11 cellular contexts compared by ENCODE assay signal in genomic region chr5:6328173-6328572, GRCh38. TPM values are rescaled to one million over a fixed set of nuclear protein-coding genes. Genes with fewer than 3 reads are reported as not detected.
A peak's percentile ranks its signal among the peaks of the same experiment; 100 is the strongest.
DNase-seq lines count a peak whose midpoint lies in the region; ATAC-seq, FAIRE-seq and TF ChIP-seq lines count a peak whose summit lies in the region.
"Had no signal": no experiment of that assay in that cellular context is flagged by ENCODE, and none has a peak within 500 bp of the region (broad histone marks: within the 10 kb centered on the region; RNA-seq: fewer than 3 reads in every experiment).

No MANE protein-coding gene starts in this region.

- H3K27me3 ChIP-seq in DND-41 (ENCODE audit: insufficient read depth, low read length, poor library complexity) (no peaks in the 10 kb centered on the region), upper lobe of left lung (no peaks in the 10 kb centered on the region)

- H3K4me3 ChIP-seq in DND-41 (ENCODE audit: low read depth in 1 of 2, low read length in 2 of 2) (no peak overlapping the region), upper lobe of left lung (no peak overlapping the region)

- peak; percentile 58; the same call in 1 of the 3 replicates for ATAC-seq in DND-41 (ENCODE audit: insufficient read depth, low read depth)
- no peak for ATAC-seq in natural killer cell
- no peak for ATAC-seq in upper lobe of left lung (ENCODE audit: low FRiP score in 2 of 2)
- ATAC-seq: right cardiac atrium had no signal

- FAIRE-seq in GM12892 (lab: Jason Lieb, UNC): no peak

- peaks cover 2 to 9% of the 10 kb centered on the region in 2 donors for H3K9me3 Mint-ChIP-seq in natural killer cell

- H3K9ac ChIP-seq in DND-41 (ENCODE audit: low read depth, low read length): no peak overlapping the region

- TF ChIP-seq POLR2A in GM12892 (IDR thresholded peaks at IDR 0.05; ENCODE audit: low read depth, low read length): no peak
- TF ChIP-seq POLR2A in upper lobe of left lung (IDR thresholded peaks at IDR 0.05): no peak

- H3K27ac ChIP-seq in DND-41 (ENCODE audit: low read length) (no peak overlapping the region), upper lobe of left lung (no peak overlapping the region)

- 41 to 61% methylated on average over 2 to 3 of the region's 3 CpGs for WGBS in upper lobe of left lung, 2 donors

- intact Hi-C loops in natural killer cell (cut with micrococcal nuclease): no loop called here

- no peak overlapping the region for H2AFZ ChIP-seq in DND-41 (ENCODE audit: low read depth, low read length)

- H3K27me3 Mint-ChIP-seq in natural killer cell (ENCODE audit: low read depth in 2 of 2): no peaks in the 10 kb centered on the region

- H3K36me3 ChIP-seq in DND-41 (ENCODE audit: insufficient read depth, low read length): no peaks in the 10 kb centered on the region
- H3K36me3 ChIP-seq in upper lobe of left lung: peaks cover 0 to 5% (median 0%) of the 10 kb centered on the region in 4 donors

- no peaks in the 10 kb centered on the region for H3K79me2 ChIP-seq in DND-41 (ENCODE audit: insufficient read depth, low read length)

- H3K4me1 Mint-ChIP-seq in natural killer cell: no peaks in the 10 kb centered on the region

- H3K4me2 ChIP-seq in DND-41 (ENCODE audit: insufficient read depth, low read length): no peak overlapping the region

- peaks cover 12% of the 10 kb centered on the region for H3K36me3 Mint-ChIP-seq in natural killer cell

- H3K4me3 Mint-ChIP-seq in natural killer cell: no peak overlapping the region

- no peaks in the 10 kb centered on the region for H4K20me1 ChIP-seq in DND-41 (ENCODE audit: insufficient read depth, low read length)

- no peak for TF ChIP-seq CTCF in DND-41 (IDR thresholded peaks at IDR 0.05; ENCODE audit: borderline replicate concordance, extremely low read depth, low read length, poor library complexity, severe bottlenecking)
- TF ChIP-seq CTCF in natural killer cell (IDR thresholded peaks at IDR 0.05): no peak
- TF ChIP-seq CTCF in upper lobe of left lung (IDR thresholded peaks at IDR 0.05): no peak

- H3K27ac Mint-ChIP-seq in natural killer cell: no peak overlapping the region

- H3K4me1 ChIP-seq in DND-41 (ENCODE audit: insufficient read depth, low read length) (no peaks in the 10 kb centered on the region), upper lobe of left lung (no peaks in the 10 kb centered on the region)

- no peak for TF ChIP-seq EP300 in upper lobe of left lung (IDR thresholded peaks at IDR 0.05)

- peak; percentile 62 for DNase-seq in DND-41
- DNase-seq in HuH-7 (ENCODE audit: low spot score): peak; percentile 28
- DNase-seq in UCSD-AML1 (lab: John Stamatoyannopoulos, UW; ENCODE audit: unreplicated experiment): peak; percentile 36
- DNase-seq in iPS DF 4.7 (ENCODE audit: extremely low read depth, low spot score): peak; percentile 56
- no peak for DNase-seq in natural killer cell
- no peak for DNase-seq in GM12892 (ENCODE audit: insufficient read length)
- no peak for DNase-seq in upper lobe of left lung
- DNase-seq in NCI-H2081 treated with DMSO at 0.1 percent for 48 hours (lab: John Stamatoyannopoulos, UW): no peak
- DNase-seq: amygdala; stimulated activated naive CD4-positive, alpha-beta T cell treated with Interleukin-2 at 50 U/mL for 16 hours had no signal

- H3K9me3 ChIP-seq in DND-41 (ENCODE audit: insufficient read depth, low read length, severe bottlenecking) (no peaks in the 10 kb centered on the region), upper lobe of left lung (peaks cover 0 to 11% (median 7%) of the 10 kb centered on the region in 4 donors)

RNA-seq across cellular contexts. Expression of gene MED10, which starts 50.2 kb away (rescaled TPM):
- 10 to 100 TPM; 64.4 to 68.5 (median 64.5) TPM for total RNA-seq in natural killer cell
- polyA plus RNA-seq in GM12892 (2012; ENCODE audit: missing spikeins): 40.3 TPM
- 10 to 100 TPM; 17.8 to 36.1 (median 29.1) TPM for total RNA-seq in upper lobe of left lung

Comparison
In these comparisons a context has a peak if more than half of its experiments do, and no peak if none do; other contexts are left out.
1. DNase-seq: peak in DND-41 (single experiment), HuH-7 (single experiment), UCSD-AML1 (single experiment) and iPS DF 4.7 (single experiment); none in natural killer cell (single experiment), GM12892 (single experiment), upper lobe of left lung (0 of 2) and NCI-H2081 treated with DMSO at 0.1 percent for 48 hours (single experiment).